In genomic region chr14:65179918-65180724, GRCh38 we compare ENCODE assay signal across 9 cellular contexts.
DNase-seq lines count a peak whose midpoint lies in the region; ATAC-seq and TF ChIP-seq lines count a peak whose summit lies in the region.
"Had no signal": no experiment of that assay in that cellular context is flagged by ENCODE, and none has a peak within 500 bp of the region (broad histone marks: within the 10 kb centered on the region; RNA-seq: fewer than 3 reads in every experiment).

No MANE protein-coding gene starts in this region.

- H3K4me1 ChIP-seq in lower lobe of right lung: peaks cover 10% of the 10 kb centered on the region

- H3K27ac ChIP-seq in lower lobe of right lung: no peak overlapping the region
- H3K27ac ChIP-seq: SK-N-MC had no signal

- no peaks in the 10 kb centered on the region for H3K27me3 Mint-ChIP-seq in IgD-negative memory B cell
- H3K27me3 Mint-ChIP-seq in activated naive CD8-positive, alpha-beta T cell: no peaks in the 10 kb centered on the region

- H3K4me3 ChIP-seq in lower lobe of right lung: no peak overlapping the region
- H3K4me3 ChIP-seq in H7 (ENCODE audit: insufficient read depth, low read depth, low read length): no peak overlapping the region
- H3K4me3 ChIP-seq: SK-N-MC had no signal

- peaks cover 0 to 15% (median 6%) of the 10 kb centered on the region in 3 donors for H3K9me3 Mint-ChIP-seq in IgD-negative memory B cell
- H3K9me3 Mint-ChIP-seq in activated naive CD8-positive, alpha-beta T cell (ENCODE audit: low read depth): peaks cover 15% of the 10 kb centered on the region

- peak overlapping the region; percentile 3 to 88 (median 3) for H3K27ac Mint-ChIP-seq in IgD-negative memory B cell
- peak overlapping the region; percentile 36 for H3K27ac Mint-ChIP-seq in activated naive CD8-positive, alpha-beta T cell

- no peaks in the 10 kb centered on the region for H3K27me3 ChIP-seq in lower lobe of right lung (ENCODE audit: low read depth)
- H3K27me3 ChIP-seq in H7 (ENCODE audit: control insufficient read depth, insufficient read depth, low read length): no peaks in the 10 kb centered on the region

- DNase-seq in GM13977 (ENCODE audit: low spot score): peak; percentile 72
- DNase-seq in lower lobe of right lung: no peak
- no peak for DNase-seq in NCI-H345 treated with DMSO at 0.1 percent for 48 hours (lab: John Stamatoyannopoulos, UW; ENCODE audit: unreplicated experiment)
- no peak for DNase-seq in HuH-7.5 (ENCODE audit: low spot score)
- no peak for DNase-seq in H7

- H3K4me3 Mint-ChIP-seq in IgD-negative memory B cell: peak overlapping the region in 1 of 4 donors; percentile 65
- no peak overlapping the region for H3K4me3 Mint-ChIP-seq in activated naive CD8-positive, alpha-beta T cell

- H3K36me3 ChIP-seq in lower lobe of right lung: no peaks in the 10 kb centered on the region
- H3K36me3 ChIP-seq in H7 (replicated peaks; ENCODE audit: control insufficient read depth, insufficient read depth, low read length): no peaks in the 10 kb centered on the region

- H3K36me3 Mint-ChIP-seq in IgD-negative memory B cell: no peaks in the 10 kb centered on the region
- peaks cover 5% of the 10 kb centered on the region for H3K36me3 Mint-ChIP-seq in activated naive CD8-positive, alpha-beta T cell

- intact Hi-C loops in lower lobe of right lung (cut with DNase I): no loop called here

- H3K9me3 ChIP-seq in lower lobe of right lung: peaks cover 5% of the 10 kb centered on the region

- in situ Hi-C loops in GM13977 (cut with MboI; ENCODE audit: low pct_unique_long_range_greater_than_20kb, low sequenced_read_pairs, unreplicated experiment): no loop called here

- ATAC-seq in GM21737 (IDR thresholded peaks at IDR 0.05; ENCODE audit: unreplicated experiment) (peak; percentile 86), lower lobe of right lung (peak; percentile 58 to 59)

- TF ChIP-seq CTCF in GM13977 (IDR thresholded peaks at IDR 0.05; ENCODE audit: extremely low read depth, insufficient read depth, missing control alignments): no peak
- TF ChIP-seq CTCF in lower lobe of right lung (IDR thresholded peaks at IDR 0.05): no peak

- H3K4me1 Mint-ChIP-seq in IgD-negative memory B cell: peaks cover 13 to 20% (median 15%) of the 10 kb centered on the region in 3 donors
- H3K4me1 Mint-ChIP-seq in activated naive CD8-positive, alpha-beta T cell (ENCODE audit: low read depth): peaks cover 10% of the 10 kb centered on the region
